ENCODE assay signal across 10 cellular contexts in genomic region chr2:97745474-97746172, GRCh38. TPM values are rescaled to one million over a fixed set of nuclear protein-coding genes. Genes with fewer than 3 reads are reported as not detected.
DNase-seq lines count a peak whose midpoint lies in the region; ATAC-seq, FAIRE-seq and TF ChIP-seq lines count a peak whose summit lies in the region.
"Had no signal": no experiment of that assay in that cellular context is flagged by ENCODE, and none has a peak within 500 bp of the region (broad histone marks: within the 10 kb centered on the region; RNA-seq: fewer than 3 reads in every experiment).

No MANE protein-coding gene starts in this region.

- intact Hi-C loops in pancreas (cut with DNase I), result no loop called here

- no peaks in the 10 kb centered on the region for H3K27me3 ChIP-seq in pancreas

- H3K36me3 Mint-ChIP-seq in activated T-cell treated with anti-CD3 and anti-CD28 coated beads, Interleukin-2, amount 50 U/mL, for 24 hours (ENCODE audit: low read depth), result peaks cover 35% of the 10 kb centered on the region
- H3K36me3 Mint-ChIP-seq in progenitor cell of endocrine pancreas (ENCODE audit: insufficient read depth), result peaks cover 14% of the 10 kb centered on the region

- TF ChIP-seq CTCF in pancreas (IDR thresholded peaks at IDR 0.05) (no peak), progenitor cell of endocrine pancreas (IDR thresholded peaks at IDR 0.05; ENCODE audit: unreplicated experiment) (no peak)

- peaks cover 71% of the 10 kb centered on the region for H3K4me1 Mint-ChIP-seq in activated T-cell treated with anti-CD3 and anti-CD28 coated beads, Interleukin-2, amount 50 U/mL, for 24 hours (ENCODE audit: low read depth)
- H3K4me1 Mint-ChIP-seq in progenitor cell of endocrine pancreas (ENCODE audit: low read depth), result peaks cover 14% of the 10 kb centered on the region

- H3K27ac Mint-ChIP-seq in activated T-cell treated with anti-CD3 and anti-CD28 coated beads, Interleukin-2, amount 50 U/mL, for 24 hours, result peak overlapping the region; percentile 62
- no peak overlapping the region for H3K27ac Mint-ChIP-seq in progenitor cell of endocrine pancreas

- in situ Hi-C loops in Caki2 (cut with HindIII; ENCODE audit: low pct_unique_long_range_greater_than_20kb, low sequenced_read_pairs), result no loop called here

- DNase-seq in Caki2 (ENCODE audit: low read depth) (peak; percentile 78), pancreas (no peak), A172 (ENCODE audit: low spot score) (no peak), hypothalamus (lab: John Stamatoyannopoulos, UW) (no peak), progenitor cell of endocrine pancreas (ENCODE audit: low spot score, unreplicated experiment) (no peak)
- DNase-seq in activated T-cell treated with anti-CD3 and anti-CD28 coated beads, Interleukin-2, amount 50 U/mL, for 24 hours, result peak; percentile 67
- DNase-seq: retina had no signal

- no peaks in the 10 kb centered on the region for H3K4me1 ChIP-seq in pancreas

- no peaks in the 10 kb centered on the region for H3K9me3 ChIP-seq in pancreas

- FAIRE-seq in pancreas (lab: Jason Lieb, UNC), result no peak

- H3K27ac ChIP-seq in pancreas, result no peak overlapping the region

- 60 to 62% methylated on average over 10 of the region's 10 CpGs for WGBS in pancreas, 2 donors

- peak overlapping the region; percentile 3 for H3K4me3 Mint-ChIP-seq in activated T-cell treated with anti-CD3 and anti-CD28 coated beads, Interleukin-2, amount 50 U/mL, for 24 hours
- H3K4me3 Mint-ChIP-seq in progenitor cell of endocrine pancreas (ENCODE audit: low read depth), result no peak overlapping the region

- H3K4me3 ChIP-seq in pancreas, result no peak overlapping the region

- H3K9me3 Mint-ChIP-seq in activated T-cell treated with anti-CD3 and anti-CD28 coated beads, Interleukin-2, amount 50 U/mL, for 24 hours, result no peaks in the 10 kb centered on the region
- H3K9me3 Mint-ChIP-seq in progenitor cell of endocrine pancreas (ENCODE audit: low read depth), result peaks cover 8% of the 10 kb centered on the region

- no peaks in the 10 kb centered on the region for H3K36me3 ChIP-seq in pancreas

- H3K27me3 Mint-ChIP-seq in activated T-cell treated with anti-CD3 and anti-CD28 coated beads, Interleukin-2, amount 50 U/mL, for 24 hours, result no peaks in the 10 kb centered on the region
- H3K27me3 Mint-ChIP-seq in progenitor cell of endocrine pancreas, result no peaks in the 10 kb centered on the region

- ATAC-seq in HG02852 (IDR thresholded peaks at IDR 0.05; ENCODE audit: unreplicated experiment), result peak; percentile 57
- peak in 3 of 4 donors; percentile 35 to 65 (median 36) for ATAC-seq in pancreas
- ATAC-seq in HG03108 (IDR thresholded peaks at IDR 0.05; ENCODE audit: unreplicated experiment), result no peak
- ATAC-seq: HCT116 had no signal

RNA-seq across cellular contexts. Expression of gene ZAP70, which starts 32.2 kb away (rescaled TPM):
- 0.71 TPM in 1 of 2 replicates, not detected in the other for total RNA-seq in Caki2 (2014; rRNA removed; shearing (Covaris generic); ENCODE audit: low replicate concordance)
- total RNA-seq in pancreas, result 1 to 10 TPM in 5 of 6 donors, under 1 TPM in 1; 0.42 to 1.7 (median 1.2) TPM
- polyA plus RNA-seq in pancreas, result 1 to 10 TPM; 2.5 to 2.6 TPM
- total RNA-seq in A172 (2014; rRNA removed; shearing (Covaris generic)), result not detected in 2 replicates
- 2.6 and 3.8 TPM in 2 replicates for total RNA-seq in progenitor cell of endocrine pancreas

Comparison
In these comparisons a context has a peak if more than half of its experiments do, and no peak if none do; other contexts are left out.
1. DNase-seq: peak in Caki2 (single experiment) and activated T-cell treated with anti-CD3 and anti-CD28 coated beads, Interleukin-2, amount 50 U/mL, for 24 hours (single experiment); none in pancreas (0 of 6), A172 (single experiment), hypothalamus (0 of 51) and progenitor cell of endocrine pancreas (single experiment).